ENCODE assay signal across 9 cellular contexts in genomic region chr6:46490425-46491200, GRCh38. TPM values are rescaled to one million over a fixed set of nuclear protein-coding genes. Genes with fewer than 3 reads are reported as not detected.
A peak's percentile ranks its signal among the peaks of the same experiment; 100 is the strongest.
DNase-seq lines count a peak whose midpoint lies in the region; ATAC-seq, FAIRE-seq and TF ChIP-seq lines count a peak whose summit lies in the region.
"Had no signal": no experiment of that assay in that cellular context is flagged by ENCODE, and none has a peak within 500 bp of the region (broad histone marks: within the 10 kb centered on the region; RNA-seq: fewer than 3 reads in every experiment).

No MANE protein-coding gene starts in this region.

- no peak overlapping the region for H3K27ac Mint-ChIP-seq in mesothelial cell of epicardium

- H2BK15ac ChIP-seq in H1 (ENCODE audit: low read length): no peak overlapping the region

- POLR2A ChIA-PET in H1 (lab: Charles Lee; ENCODE audit: partially characterized antibody): no interaction called here

- no peaks in the 10 kb centered on the region for H4K20me1 ChIP-seq in H1 (replicated peaks in 1 of 2; ENCODE audit: control insufficient read depth in 1 of 2, insufficient read depth in 2 of 2, low read length in 2 of 2)

- H3K27me3 ChIP-seq in H1 (replicated peaks in 1 of 4; ENCODE audit: control insufficient read depth in 3 of 4, extremely low read depth in 1 of 4, insufficient read depth in 3 of 4, low read length in 3 of 4): 0 out of 7 replicates have a peak, but pooled peaks cover 0 to 3% (median 0%) of the 10 kb centered on the region in 4 experiments

- no peak overlapping the region for H4K91ac ChIP-seq in H1 (replicated peaks; ENCODE audit: insufficient read length, low read length)

- peaks cover 81% of the 10 kb centered on the region for H3K27me3 Mint-ChIP-seq in mesothelial cell of epicardium (ENCODE audit: low read depth)

- peaks cover 9% of the 10 kb centered on the region for H3K23me2 ChIP-seq in H1 (ENCODE audit: low read depth, low read length)

- H3K4me1 ChIP-seq in H1 (replicated peaks in 1 of 4; ENCODE audit: control insufficient read depth in 3 of 4, insufficient read depth in 4 of 4, low read length in 3 of 4): peaks cover 2 to 6% (median 5%) of the 10 kb centered on the region in 4 experiments; a peak in 5 of 7 replicates

- H3K4me3 ChIP-seq in H1 (ENCODE audit: extremely low read depth in 1 of 4, insufficient read depth in 2 of 4, low read depth in 3 of 4, low read length in 4 of 4): peak overlapping the region; percentile 56 to 94 (median 72)

- peak overlapping the region; percentile 62 to 91 for H3K4me2 ChIP-seq in H1 (ENCODE audit: insufficient read depth in 1 of 2, low read depth in 2 of 2, low read length in 2 of 2)

- no peaks in the 10 kb centered on the region for H3K9me3 Mint-ChIP-seq in mesothelial cell of epicardium

- peak; percentile 25 to 47; a peak in 2 of 4 replicates for TF ChIP-seq RAD21 in H1 (IDR thresholded peaks at IDR 0.05 in 1 of 2, conservative IDR thresholded peaks at IDR 0.05 in 1 of 2; ENCODE audit: low read depth in 2 of 2, low read length in 2 of 2)

- H3K36me3 Mint-ChIP-seq in mesothelial cell of epicardium: no peaks in the 10 kb centered on the region

- no peak overlapping the region for H3K18ac ChIP-seq in H1 (ENCODE audit: extremely low read depth, low read length)

- no peaks in the 10 kb centered on the region for H3K79me1 ChIP-seq in H1 (ENCODE audit: low read depth, low read length)

- no peaks in the 10 kb centered on the region for H3K9me3 ChIP-seq in H1 (ENCODE audit: insufficient read depth in 2 of 2, low read depth in 1 of 2, low read length in 1 of 2)

- no peak overlapping the region for H2AFZ ChIP-seq in H1 (ENCODE audit: low read length)

- H2AK5ac ChIP-seq in H1 (ENCODE audit: low read depth, low read length): no peak overlapping the region

- DNase-seq in SHP77 (lab: John Stamatoyannopoulos, UW): peak; percentile 5 to 19
- no peak for DNase-seq in SHP77 treated with DMSO at 0.1 percent for 48 hours (lab: John Stamatoyannopoulos, UW)
- peak; percentile 27 for DNase-seq in NCI-H774 (lab: John Stamatoyannopoulos, UW)
- peak in 1 of 2 experiments; percentile 82 for DNase-seq in H1 (ENCODE audit: low read depth in 1 of 2, low spot score in 2 of 2)
- DNase-seq in mesothelial cell of epicardium (ENCODE audit: low spot score in 2 of 2, unreplicated experiment in 2 of 2): peak; percentile 24 to 53
- peak; percentile 53 for DNase-seq in urothelium cell line (ENCODE audit: low spot score)

- no peak overlapping the region for H2BK20ac ChIP-seq in H1 (ENCODE audit: low read length)

- H3K36me3 ChIP-seq in H1 (ENCODE audit: control insufficient read depth in 2 of 4, insufficient read depth in 4 of 4, low read length in 3 of 4): no peaks in the 10 kb centered on the region

- H2BK12ac ChIP-seq in H1 (ENCODE audit: low read depth, low read length): no peak overlapping the region

- H3K9ac ChIP-seq in H1 (replicated peaks in 1 of 4; ENCODE audit: extremely low read depth in 1 of 4, low read depth in 3 of 4, low read length in 3 of 4): peak overlapping the region in 2 of 4 experiments; percentile 36 to 66; a peak in 2 of 7 replicates

- no peak for TF ChIP-seq EP300 in H1 (IDR thresholded peaks at IDR 0.05; ENCODE audit: borderline replicate concordance in 1 of 2, low read depth in 2 of 2, low read length in 2 of 2)

- CTCF ChIA-PET in H1 (lab: Charles Lee; ENCODE audit: partially characterized antibody): interaction anchor here (0.6 to 1.8 kb wide), 17 partner anchors 9 to 519 kb away, joined by 3 to 12 read pairs (median 4); no protein-coding TSS in a partner anchor

- H4K8ac ChIP-seq in H1 (ENCODE audit: extremely low read depth, insufficient read depth, low read length): no peak overlapping the region; the same call in 1 of the 2 replicates

- H3K56ac ChIP-seq in H1 (replicated peaks; ENCODE audit: insufficient read length, low read depth, low read length): no peak overlapping the region

- TF ChIP-seq POLR2A in H1 (IDR thresholded peaks at IDR 0.05; ENCODE audit: control extremely low read depth in 1 of 2, low read depth in 2 of 2, low read length in 2 of 2): no peak

- no peak overlapping the region for H3K14ac ChIP-seq in H1 (ENCODE audit: insufficient read length)

- no peak overlapping the region for H2BK120ac ChIP-seq in H1 (replicated peaks; ENCODE audit: low read depth, low read length)

- H3K27ac ChIP-seq in H1 (ENCODE audit: low read depth, low read length): no peak overlapping the region

- TF ChIP-seq CTCF in H1 (IDR thresholded peaks at IDR 0.05; ENCODE audit: control extremely low read depth in 1 of 3, insufficient read depth in 1 of 3, low read depth in 1 of 3, low read length in 3 of 3) (peak; percentile 45 to 47 (median 47)), mesothelial cell of epicardium (IDR thresholded peaks at IDR 0.05; ENCODE audit: unreplicated experiment) (peak; percentile 51)

- no peak overlapping the region for H3K4ac ChIP-seq in H1 (replicated peaks; ENCODE audit: insufficient read length, low read depth, low read length)

- H3K4me3 Mint-ChIP-seq in mesothelial cell of epicardium: peak overlapping the region; percentile 55

- peaks cover 12% of the 10 kb centered on the region for H3K4me1 Mint-ChIP-seq in mesothelial cell of epicardium

- WGBS in H1 (ENCODE audit: extremely low coverage in 1 of 2, insufficient coverage in 1 of 2, insufficient read length in 1 of 2, insufficient replicate concordance in 2 of 2, low coverage in 1 of 2, low lambda C conversion rate in 2 of 2, missing lambda C conversion rate in 1 of 2), 2 experiments: 20% methylated on average over 17 of the region's 56 CpGs; no CpG with 5 or more reads in 1 of the 2 experiments

- no peak overlapping the region for H4K5ac ChIP-seq in H1 (ENCODE audit: insufficient read length, low read depth, low read length)

- H3K79me2 ChIP-seq in H1 (ENCODE audit: control insufficient read depth in 1 of 2, insufficient read depth in 2 of 2, low read length in 2 of 2): no peaks in the 10 kb centered on the region

- no peak overlapping the region for H3K23ac ChIP-seq in H1 (ENCODE audit: insufficient read length)

- no peak overlapping the region for H2BK5ac ChIP-seq in H1 (ENCODE audit: low read depth, low read length)

- FAIRE-seq in H1 (lab: Jason Lieb, UNC): no peak
- no peak for FAIRE-seq in urothelium cell line (lab: Jason Lieb, UNC)
- FAIRE-seq: colon had no signal

- ATAC-seq in HG02763 (IDR thresholded peaks at IDR 0.05; ENCODE audit: unreplicated experiment) (no peak), GM19035 (IDR thresholded peaks at IDR 0.05; ENCODE audit: unreplicated experiment) (no peak)

TF ChIP-seq in H1, 55 proteins besides CTCF, POLR2A, EP300 and RAD21:
- TF ChIP-seq SIRT6 (IDR thresholded peaks at IDR 0.05; ENCODE audit: low read length): no peak
- peak in 1 of 2 experiments; percentile 10; a peak in 2 of 4 replicates for TF ChIP-seq HDAC2 (IDR thresholded peaks at IDR 0.05; ENCODE audit: borderline replicate concordance in 1 of 2, low read depth in 2 of 2, low read length in 2 of 2)
- no peak for TF ChIP-seq POLR2AphosphoS5 (IDR thresholded peaks at IDR 0.05; ENCODE audit: low read depth, low read length)
- TF ChIP-seq RBBP5 (IDR thresholded peaks at IDR 0.05; ENCODE audit: borderline replicate concordance, low read depth, low read length): peak; percentile 4; the same call in 1 of the 2 replicates
- 0 out of 2 replicates have a peak, but pooled peaks have one; percentile 9 for TF ChIP-seq MAX (IDR thresholded peaks at IDR 0.05)
- peak; percentile 69 for TF ChIP-seq BACH1 (IDR thresholded peaks at IDR 0.05; ENCODE audit: low read length)
- peak; percentile 81; the same call in 1 of the 2 replicates for TF ChIP-seq EGR1 (IDR thresholded peaks at IDR 0.05; ENCODE audit: borderline replicate concordance, low read depth, low read length)
TF ChIP-seq in H1: peak in this region for 5.

RNA-seq across cellular contexts. Expression of gene RCAN2, which starts 0.6 kb away (rescaled TPM):
- 8.1 and 8.5 TPM in 2 replicates for total RNA-seq in H1 (2021; fragmentation: NEBNext Ultra II Directional; extraction: Animal tissue kit (Norgen Biotek cat#: 25700))
- polyA plus RNA-seq in H1 (2011; rRNA removed): 3.6 and 5.0 TPM in 2 replicates
- 4.1 TPM for polyA plus RNA-seq in H1 (2011; cell fraction: cytosol; rRNA removed)
- 2.2 TPM for polyA plus RNA-seq in H1 (2011; cell fraction: nucleus; rRNA removed)
- 5.7 to 9.8 TPM (median 6.4 TPM) in 4 replicates for polyA plus RNA-seq in H1 (2012, experiment 1 of 2)
- 1.2 TPM for polyA plus RNA-seq in H1 (2012, experiment 2 of 2)
- polyA plus RNA-seq in H1 (2013, experiment 1 of 2): 6.2 TPM
- 6.0 TPM for polyA plus RNA-seq in H1 (2013, experiment 2 of 2)
- polyA minus RNA-seq in H1 (2011; rRNA and poly(A)+ RNA removed): 8.0 and 11.7 TPM in 2 replicates
- polyA minus RNA-seq in H1 (2011; cell fraction: cytosol; rRNA and poly(A)+ RNA removed): 4.2 TPM
- polyA minus RNA-seq in H1 (2011; cell fraction: nucleus; rRNA and poly(A)+ RNA removed): 2.9 TPM
- 3.6 to 4.0 TPM (median 3.9 TPM) in 3 replicates for total RNA-seq in mesothelial cell of epicardium
